Comparison of ENCODE assay signal across 22 cellular contexts in genomic region chr2:179701524-179702110, GRCh38.
DNase-seq lines count a peak whose midpoint lies in the region; ATAC-seq, FAIRE-seq and TF ChIP-seq lines count a peak whose summit lies in the region.
"Had no signal": no experiment of that assay in that cellular context is flagged by ENCODE, and none has a peak within 500 bp of the region (broad histone marks: within the 10 kb centered on the region; RNA-seq: fewer than 3 reads in every experiment).

No MANE protein-coding gene starts in this region.

- H3K9me3 Mint-ChIP-seq in osteocyte (ENCODE audit: unreplicated experiment): no peaks in the 10 kb centered on the region
- no peaks in the 10 kb centered on the region for H3K9me3 Mint-ChIP-seq in glutamatergic neuron (ENCODE audit: unreplicated experiment)
- H3K9me3 Mint-ChIP-seq: activated naive CD8-positive, alpha-beta T cell treated with anti-CD3 and anti-CD28 coated beads, Interleukin-2, amount 50 U/mL, for 24 hours had no signal

- H3K27me3 Mint-ChIP-seq in osteocyte (ENCODE audit: unreplicated experiment) (peaks cover 6% of the 10 kb centered on the region), glutamatergic neuron (ENCODE audit: unreplicated experiment) (no peaks in the 10 kb centered on the region)
- H3K27me3 Mint-ChIP-seq: activated naive CD8-positive, alpha-beta T cell treated with anti-CD3 and anti-CD28 coated beads, Interleukin-2, amount 50 U/mL, for 24 hours; T-helper 17 cell had no signal

- no peaks in the 10 kb centered on the region for H3K9me3 ChIP-seq in keratinocyte (ENCODE audit: control insufficient read depth, low read depth, low read length)
- H3K9me3 ChIP-seq: ovary had no signal

- peak overlapping the region; percentile 43 for H3K4me2 ChIP-seq in keratinocyte (ENCODE audit: control insufficient read depth, extremely low read depth, insufficient read depth, low read depth, low read length)

- H3K4me1 ChIP-seq in ACC112 (ENCODE audit: control insufficient read depth, insufficient read depth, low read length, unreplicated experiment) (no peaks in the 10 kb centered on the region), keratinocyte (ENCODE audit: control insufficient read depth, extremely low read depth, insufficient read depth, low read length) (peaks cover 3% of the 10 kb centered on the region)

- dilution Hi-C loops in keratinocyte (cut with MboI; ENCODE audit: extremely low pct_ligation_motif_present, low sequenced_read_pairs): no loop called here

- peak; percentile 99 for ATAC-seq in SK-N-SH treated with all-trans-retinoic acid at 6 μM for 48 hours
- no peak for ATAC-seq in left colon
- ATAC-seq: activated naive CD8-positive, alpha-beta T cell treated with anti-CD3 and anti-CD28 coated beads, Interleukin-2, amount 50 U/mL, for 24 hours; naive thymus-derived CD4-positive, alpha-beta T cell; right cardiac atrium; T-helper 17 cell had no signal

- DNase-seq in HCEC 1CT: peak; percentile 46
- DNase-seq in keratinocyte (ENCODE audit: low read depth, low spot score): no peak
- no peak for DNase-seq in osteocyte (ENCODE audit: extremely low spot score, unreplicated experiment)
- DNase-seq in SKM-1 (lab: John Stamatoyannopoulos, UW; ENCODE audit: unreplicated experiment): no peak
- no peak for DNase-seq in left colon
- DNase-seq in glutamatergic neuron: no peak
- DNase-seq: activated CD4-positive, alpha-beta T cell treated with anti-CD3 and anti-CD28 coated beads, Interleukin-2, amount 50 U/mL, for 48 hours; activated effector memory CD4-positive, alpha-beta T cell treated with anti-CD3 and anti-CD28 coated beads, Interleukin-2, amount 50 U/mL, for 16 hours; activated naive CD8-positive, alpha-beta T cell treated with anti-CD3 and anti-CD28 coated beads, Interleukin-2, amount 50 U/mL, for 24 hours; cortex of kidney; immature natural killer cell; naive thymus-derived CD4-positive, alpha-beta T cell; NCI-H69; ovary; right cardiac atrium; stimulated activated CD4-positive, alpha-beta T cell treated with anti-CD3 and anti-CD28 coated beads, Interleukin-15, amount 100 ng/mL, for 24 hours; T-helper 17 cell had no signal

- no peaks in the 10 kb centered on the region for H4K20me1 ChIP-seq in keratinocyte (ENCODE audit: control insufficient read depth, extremely low read depth, insufficient read depth, low read length)

- H2AFZ ChIP-seq in ACC112 (ENCODE audit: low read length, unreplicated experiment) (peak overlapping the region; percentile 10), keratinocyte (ENCODE audit: control insufficient read depth, low read length) (no peak overlapping the region)

- H3K9me1 ChIP-seq in keratinocyte (ENCODE audit: control insufficient read depth, extremely low read depth, insufficient read depth, low read length): no peaks in the 10 kb centered on the region

- H3K27me3 ChIP-seq in ACC112 (ENCODE audit: insufficient read depth, low read length) (no peaks in the 10 kb centered on the region), keratinocyte (ENCODE audit: control insufficient read depth, extremely low read depth, insufficient read depth, low read length) (no peaks in the 10 kb centered on the region)
- H3K27me3 ChIP-seq: ovary had no signal

- H3K4me1 Mint-ChIP-seq in osteocyte (ENCODE audit: unreplicated experiment) (peaks cover 3% of the 10 kb centered on the region), glutamatergic neuron (ENCODE audit: low read depth, unreplicated experiment) (no peaks in the 10 kb centered on the region)
- H3K4me1 Mint-ChIP-seq: activated naive CD8-positive, alpha-beta T cell treated with anti-CD3 and anti-CD28 coated beads, Interleukin-2, amount 50 U/mL, for 24 hours; CD14-positive monocyte; IgD-negative memory B cell; immature natural killer cell; naive thymus-derived CD4-positive, alpha-beta T cell; T-helper 17 cell had no signal

- H3K27ac ChIP-seq in ACC112 (ENCODE audit: low read depth, low read length) (no peak overlapping the region), keratinocyte (ENCODE audit: control insufficient read depth, insufficient read depth, low read length) (no peak overlapping the region)
- H3K27ac ChIP-seq: ovary had no signal

- H3K36me3 ChIP-seq in ACC112 (ENCODE audit: insufficient read depth, low read length): no peaks in the 10 kb centered on the region
- H3K36me3 ChIP-seq in keratinocyte (ENCODE audit: control insufficient read depth in 2 of 2, extremely low read depth in 1 of 2, insufficient read depth in 2 of 2, low read length in 2 of 2): no peaks in the 10 kb centered on the region
- H3K36me3 ChIP-seq: ovary had no signal

- no peak overlapping the region for H3K9ac ChIP-seq in keratinocyte (ENCODE audit: control insufficient read depth, extremely low read depth, insufficient read depth, low read length)

- H3K36me3 Mint-ChIP-seq in osteocyte (ENCODE audit: unreplicated experiment) (no peaks in the 10 kb centered on the region), glutamatergic neuron (ENCODE audit: unreplicated experiment) (no peaks in the 10 kb centered on the region)
- H3K36me3 Mint-ChIP-seq: CD14-positive monocyte; IgD-negative memory B cell; immature natural killer cell; naive thymus-derived CD4-positive, alpha-beta T cell had no signal

- TF ChIP-seq CTCF in keratinocyte (optimal IDR thresholded peaks at IDR 0.05 in 1 of 3, IDR thresholded peaks at IDR 0.05 in 1 of 3, conservative IDR thresholded peaks at IDR 0.05 in 1 of 3; ENCODE audit: extremely low read depth in 1 of 3, insufficient read depth in 2 of 3, low read length in 3 of 3) (no peak), osteocyte (IDR thresholded peaks at IDR 0.05) (no peak), glutamatergic neuron (IDR thresholded peaks at IDR 0.05; ENCODE audit: partially characterized antibody, unreplicated experiment) (no peak)

- intact Hi-C loops in left colon (cut with DNase I, micrococcal nuclease): no loop called here

- H3K79me2 ChIP-seq in ACC112 (ENCODE audit: control insufficient read depth, insufficient read depth, low read length, unreplicated experiment) (no peaks in the 10 kb centered on the region), keratinocyte (ENCODE audit: control insufficient read depth, insufficient read depth, low read length) (no peaks in the 10 kb centered on the region)

- H3K4me3 Mint-ChIP-seq in osteocyte (ENCODE audit: unreplicated experiment) (no peak overlapping the region), glutamatergic neuron (ENCODE audit: unreplicated experiment) (no peak overlapping the region)
- H3K4me3 Mint-ChIP-seq: activated naive CD8-positive, alpha-beta T cell treated with anti-CD3 and anti-CD28 coated beads, Interleukin-2, amount 50 U/mL, for 24 hours; CD14-positive monocyte; IgD-negative memory B cell; immature natural killer cell; naive thymus-derived CD4-positive, alpha-beta T cell; T-helper 17 cell had no signal

- FAIRE-seq in keratinocyte (lab: Jason Lieb, UNC): no peak
- FAIRE-seq: endometrium had no signal

- H3K27ac Mint-ChIP-seq in osteocyte (ENCODE audit: unreplicated experiment): no peak overlapping the region
- no peak overlapping the region for H3K27ac Mint-ChIP-seq in glutamatergic neuron (ENCODE audit: unreplicated experiment)
- H3K27ac Mint-ChIP-seq: activated naive CD8-positive, alpha-beta T cell treated with anti-CD3 and anti-CD28 coated beads, Interleukin-2, amount 50 U/mL, for 24 hours; CD14-positive monocyte; IgD-negative memory B cell; immature natural killer cell; naive thymus-derived CD4-positive, alpha-beta T cell; T-helper 17 cell had no signal

- 0 out of 2 replicates have a peak overlapping the region, but pooled peaks have one; percentile 8 for H3K4me3 ChIP-seq in ACC112 (ENCODE audit: low read depth, low read length)
- H3K4me3 ChIP-seq in keratinocyte (ENCODE audit: control insufficient read depth in 2 of 3, extremely low read depth in 1 of 3, insufficient read depth in 2 of 3, low read depth in 1 of 3, low read length in 3 of 3): peak overlapping the region in 1 of 3 experiments; percentile 21
- H3K4me3 ChIP-seq: ovary had no signal

TF ChIP-seq in SK-N-SH treated with all-trans-retinoic acid at 6 μM for 48 hours, 23 proteins besides CTCF, POLR2A, EP300 and RAD21:
- no peak for TF ChIP-seq ZC3H10 (CRISPR knock-in tag; IDR thresholded peaks at IDR 0.05)
- TF ChIP-seq GLIS3 (CRISPR knock-in tag; IDR thresholded peaks at IDR 0.05): no peak
- no peak for TF ChIP-seq TOX (CRISPR knock-in tag; IDR thresholded peaks at IDR 0.05; ENCODE audit: borderline replicate concordance)
- TF ChIP-seq ISL1 (CRISPR knock-in tag; IDR thresholded peaks at IDR 0.05): peak; percentile 25; the same call in 1 of the 2 replicates
- TF ChIP-seq ESRRG (CRISPR knock-in tag; IDR thresholded peaks at IDR 0.05): no peak
- TF ChIP-seq ZFP3 (CRISPR knock-in tag; IDR thresholded peaks at IDR 0.05): no peak
- no peak for TF ChIP-seq TSHZ2 (CRISPR knock-in tag; IDR thresholded peaks at IDR 0.05)
